1 cellular context compared by ENCODE assay signal in the genomic region with DNA sequence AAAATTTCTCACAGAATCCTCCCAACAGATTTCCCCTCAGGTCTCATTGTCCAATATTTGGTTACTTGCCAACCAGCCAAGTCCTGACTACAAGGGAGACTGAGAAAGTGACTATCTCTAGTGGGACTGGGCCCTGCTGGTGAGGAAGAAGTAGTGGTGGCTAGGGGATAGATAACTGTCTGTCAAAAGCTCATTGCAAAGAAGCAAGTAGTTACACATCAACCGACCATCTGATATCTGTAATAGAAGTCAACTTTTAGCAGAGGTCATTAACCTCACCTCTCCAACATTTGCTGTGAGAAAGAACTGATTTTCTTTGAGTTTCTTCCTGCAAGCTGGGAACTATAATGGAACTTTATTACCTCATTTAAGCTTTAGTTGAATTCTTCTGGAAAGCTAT.
TF ChIP-seq lines count a peak whose summit lies in the region.

No MANE protein-coding gene starts in this region.

TF ChIP-seq in IMR-90, 13 proteins besides CTCF, POLR2A, EP300 and RAD21:
- TF ChIP-seq MAZ (IDR thresholded peaks at IDR 0.05; ENCODE audit: borderline replicate concordance, low read depth, low read length) (no peak), MXI1 (IDR thresholded peaks at IDR 0.05; ENCODE audit: borderline replicate concordance, low read depth, low read length) (no peak)
